Comparison of ENCODE assay signal across 16 cellular contexts in genomic region chr5:158430166-158430828, GRCh38.
DNase-seq lines count a peak whose midpoint lies in the region; ATAC-seq and TF ChIP-seq lines count a peak whose summit lies in the region.
"Had no signal": no experiment of that assay in that cellular context is flagged by ENCODE, and none has a peak within 500 bp of the region (broad histone marks: within the 10 kb centered on the region; RNA-seq: fewer than 3 reads in every experiment).

No MANE protein-coding gene starts in this region.

- 36 to 43% methylated on average over 2 of the region's 2 CpGs for WGBS in GM23248 (ENCODE audit: low coverage in 1 of 2, low lambda C conversion rate in 2 of 2, missing lambda C conversion rate in 2 of 2), 2 experiments
- 44 to 86% methylated on average over 1 to 2 of the region's 2 CpGs for WGBS in transverse colon (ENCODE audit: low coverage in 1 of 2), 2 donors

- ATAC-seq in left ventricle myocardium superior (peak; percentile 15), HG03342 (IDR thresholded peaks at IDR 0.05; ENCODE audit: unreplicated experiment) (no peak)
- ATAC-seq: GM23338; left lobe of liver; natural killer cell treated with Interleukin-12 subunit alpha and Interleukin-12 subunit beta and Interleukin-15 and Interleukin-18, amount 100 ng/mL, for 72 hours; SK-N-SH treated with all-trans-retinoic acid at 6 μM for 48 hours had no signal

- DNase-seq in GM23248: peak; percentile 45
- DNase-seq in left ventricle myocardium superior: no peak
- DNase-seq in transverse colon: no peak
- DNase-seq in cerebellar nuclear complex (lab: John Stamatoyannopoulos, UW): no peak
- DNase-seq in activated T-helper 2 cell treated with anti-CD3 and anti-CD28 coated beads, Interferon-gamma antibody, Interleukin-2, Interleukin-4, amounts not matched to agents 10 μg/mL and 5 μg/mL and 100 μg/mL, durations not matched to agents 14 hours and 24 hours and 36 hours (ENCODE audit: low spot score): no peak
- DNase-seq: cortex of kidney, NCI-H1694 treated with DMSO at 0.1 percent for 48 hours, NCI-H510A, PC-9 had no signal

- TF ChIP-seq EP300 in transverse colon (IDR thresholded peaks at IDR 0.05; ENCODE audit: low read depth): no peak

- H3K9me3 ChIP-seq in GM23248 (ENCODE audit: low read depth) (no peaks in the 10 kb centered on the region), SU-DHL-6 (ENCODE audit: insufficient read depth, low read length) (no peaks in the 10 kb centered on the region), transverse colon (no peaks in the 10 kb centered on the region)

- peaks cover 39% of the 10 kb centered on the region for H3K4me1 ChIP-seq in GM23248 (ENCODE audit: insufficient read depth)
- no peaks in the 10 kb centered on the region for H3K4me1 ChIP-seq in transverse colon

- no peak overlapping the region for H3K4me3 ChIP-seq in GM23248
- no peak overlapping the region for H3K4me3 ChIP-seq in SU-DHL-6 (ENCODE audit: insufficient read depth, low read length, poor library complexity, severe bottlenecking)
- no peak overlapping the region for H3K4me3 ChIP-seq in transverse colon
- H3K4me3 ChIP-seq: GM23338, PC-9 had no signal

- H3K9ac ChIP-seq in GM23248 (no peak overlapping the region), SU-DHL-6 (ENCODE audit: low read length) (no peak overlapping the region)

- H3F3A ChIP-seq in GM23248 (ENCODE audit: insufficient read depth): peaks cover 35% of the 10 kb centered on the region
- H3F3A ChIP-seq in SU-DHL-6 (ENCODE audit: insufficient read depth): no peaks in the 10 kb centered on the region

- in situ Hi-C loops in GM23248 (cut with MboI): no loop called here
- in situ Hi-C loops in transverse colon (cut with MboI; ENCODE audit: low pct_ligation_motif_present in 1 of 4, low pct_unique_long_range_greater_than_20kb in 1 of 4, low sequenced_read_pairs in 3 of 4): no loop called here

- H3K27ac ChIP-seq in GM23248 (no peak overlapping the region), SU-DHL-6 (ENCODE audit: low read depth, low read length) (no peak overlapping the region), transverse colon (peak overlapping the region; percentile 24 to 63 (median 41))
- H3K27ac ChIP-seq: PC-9 had no signal

- no peak for TF ChIP-seq CTCF in SU-DHL-6 (IDR thresholded peaks at IDR 0.05; ENCODE audit: insufficient read depth, low read length, poor library complexity, severe bottlenecking)
- no peak for TF ChIP-seq CTCF in transverse colon (IDR thresholded peaks at IDR 0.05)

- no peaks in the 10 kb centered on the region for H3K27me3 Mint-ChIP-seq in activated T-helper 2 cell treated with anti-CD3 and anti-CD28 coated beads, Interferon-gamma antibody, Interleukin-2, Interleukin-4, amounts not matched to agents 10 μg/mL and 5 μg/mL and 100 μg/mL, durations not matched to agents 14 hours and 24 hours and 36 hours (ENCODE audit: low read depth)
- H3K27me3 Mint-ChIP-seq: natural killer cell treated with Interleukin-12 subunit alpha and Interleukin-12 subunit beta and Interleukin-15 and Interleukin-18, amount 100 ng/mL, for 72 hours had no signal

- H3K4me2 ChIP-seq in GM23248 (ENCODE audit: unreplicated experiment) (no peak overlapping the region), SU-DHL-6 (ENCODE audit: low read depth, low read length, poor library complexity, severe bottlenecking) (peak overlapping the region; percentile 9)
- H3K4me2 ChIP-seq: GM23338, PC-9 had no signal

- intact Hi-C loops in left ventricle myocardium superior (cut with micrococcal nuclease) (no loop called here), transverse colon (cut with DNase I; ENCODE audit: low total_unique reads) (no loop called here)
- intact Hi-C loops in activated T-helper 2 cell treated with anti-CD3 and anti-CD28 coated beads, Interferon-gamma antibody, Interleukin-2, Interleukin-4, amounts not matched to agents 10 μg/mL and 5 μg/mL and 100 μg/mL, durations not matched to agents 14 hours and 24 hours and 36 hours (cut with micrococcal nuclease): no loop called here

- no peaks in the 10 kb centered on the region for H3K9me2 ChIP-seq in GM23248 (ENCODE audit: insufficient read depth)
- H3K9me2 ChIP-seq in SU-DHL-6 (replicated peaks; ENCODE audit: insufficient read depth, low read length): no peaks in the 10 kb centered on the region

- H2AFZ ChIP-seq in GM23248 (no peak overlapping the region), SU-DHL-6 (ENCODE audit: low read depth, low read length, severe bottlenecking) (no peak overlapping the region)
- H2AFZ ChIP-seq: GM23338, PC-9 had no signal

- peaks cover 37% of the 10 kb centered on the region for H3K4me1 Mint-ChIP-seq in activated T-helper 2 cell treated with anti-CD3 and anti-CD28 coated beads, Interferon-gamma antibody, Interleukin-2, Interleukin-4, amounts not matched to agents 10 μg/mL and 5 μg/mL and 100 μg/mL, durations not matched to agents 14 hours and 24 hours and 36 hours (ENCODE audit: low read depth)
- H3K4me1 Mint-ChIP-seq: GM23338 had no signal

- H4K20me1 ChIP-seq in GM23248 (ENCODE audit: insufficient read depth) (no peaks in the 10 kb centered on the region), SU-DHL-6 (ENCODE audit: low read depth, low read length) (no peaks in the 10 kb centered on the region)

- no peak for TF ChIP-seq POLR2A in transverse colon (IDR thresholded peaks at IDR 0.05)

- no peak overlapping the region for H3K27ac Mint-ChIP-seq in activated T-helper 2 cell treated with anti-CD3 and anti-CD28 coated beads, Interferon-gamma antibody, Interleukin-2, Interleukin-4, amounts not matched to agents 10 μg/mL and 5 μg/mL and 100 μg/mL, durations not matched to agents 14 hours and 24 hours and 36 hours
- H3K27ac Mint-ChIP-seq: GM23338; natural killer cell treated with Interleukin-12 subunit alpha and Interleukin-12 subunit beta and Interleukin-15 and Interleukin-18, amount 100 ng/mL, for 72 hours had no signal

- H3K9me3 Mint-ChIP-seq in activated T-helper 2 cell treated with anti-CD3 and anti-CD28 coated beads, Interferon-gamma antibody, Interleukin-2, Interleukin-4, amounts not matched to agents 10 μg/mL and 5 μg/mL and 100 μg/mL, durations not matched to agents 14 hours and 24 hours and 36 hours: peaks cover 3% of the 10 kb centered on the region
- H3K9me3 Mint-ChIP-seq: GM23338 had no signal

- no peaks in the 10 kb centered on the region for H3K79me2 ChIP-seq in GM23248 (ENCODE audit: insufficient read depth)
- no peaks in the 10 kb centered on the region for H3K79me2 ChIP-seq in SU-DHL-6 (ENCODE audit: insufficient read depth, low read length)

- no peaks in the 10 kb centered on the region for H3K27me3 ChIP-seq in GM23248 (replicated peaks; ENCODE audit: insufficient read depth)
- no peaks in the 10 kb centered on the region for H3K27me3 ChIP-seq in SU-DHL-6 (ENCODE audit: low read length)
- H3K27me3 ChIP-seq in transverse colon: no peaks in the 10 kb centered on the region

- no peak overlapping the region for H3K4me3 Mint-ChIP-seq in activated T-helper 2 cell treated with anti-CD3 and anti-CD28 coated beads, Interferon-gamma antibody, Interleukin-2, Interleukin-4, amounts not matched to agents 10 μg/mL and 5 μg/mL and 100 μg/mL, durations not matched to agents 14 hours and 24 hours and 36 hours (ENCODE audit: low read depth)
- H3K4me3 Mint-ChIP-seq: CD14-positive monocyte; GM23338; natural killer cell treated with Interleukin-12 subunit alpha and Interleukin-12 subunit beta and Interleukin-15 and Interleukin-18, amount 100 ng/mL, for 72 hours had no signal

- H3K36me3 Mint-ChIP-seq in activated T-helper 2 cell treated with anti-CD3 and anti-CD28 coated beads, Interferon-gamma antibody, Interleukin-2, Interleukin-4, amounts not matched to agents 10 μg/mL and 5 μg/mL and 100 μg/mL, durations not matched to agents 14 hours and 24 hours and 36 hours (ENCODE audit: low read depth): no peaks in the 10 kb centered on the region
- H3K36me3 Mint-ChIP-seq: CD14-positive monocyte; natural killer cell treated with Interleukin-12 subunit alpha and Interleukin-12 subunit beta and Interleukin-15 and Interleukin-18, amount 100 ng/mL, for 72 hours had no signal

- H3K36me3 ChIP-seq in GM23248 (ENCODE audit: low read depth): no peaks in the 10 kb centered on the region
- H3K36me3 ChIP-seq in SU-DHL-6 (ENCODE audit: low read length): peaks cover 4% of the 10 kb centered on the region; the same call in 1 of the 2 replicates
- H3K36me3 ChIP-seq in transverse colon: no peaks in the 10 kb centered on the region

Comparison
In these comparisons a context has a peak if more than half of its experiments do, and no peak if none do; other contexts are left out.
1. H3K27ac ChIP-seq: peak in transverse colon (4 of 4); none in GM23248 (single experiment) and SU-DHL-6 (single experiment).